Comparison of ENCODE assay signal across 1 cellular context in genomic region chr9:94967481-94967880, GRCh38.
TF ChIP-seq lines count a peak whose summit lies in the region.

No MANE protein-coding gene starts in this region.

TF ChIP-seq in HepG2, 621 proteins besides CTCF, POLR2A, EP300 and RAD21:
- no peak for TF ChIP-seq PRDM10 (CRISPR knock-in tag; IDR thresholded peaks at IDR 0.05; ENCODE audit: low read depth)
- no peak for TF ChIP-seq HDAC6 (IDR thresholded peaks at IDR 0.05; ENCODE audit: low read depth, low read length)
- TF ChIP-seq ZFP36 (IDR thresholded peaks at IDR 0.05; ENCODE audit: borderline replicate concordance, low read depth, low read length, partially characterized antibody), result no peak
- no peak for TF ChIP-seq ZNF556 (CRISPR knock-in tag; IDR thresholded peaks at IDR 0.05; ENCODE audit: borderline replicate concordance)
- no peak for TF ChIP-seq ZNF607 (CRISPR knock-in tag; IDR thresholded peaks at IDR 0.05; ENCODE audit: borderline replicate concordance)
TF ChIP-seq in HepG2: peak in this region for 0.
